In the genomic region with DNA sequence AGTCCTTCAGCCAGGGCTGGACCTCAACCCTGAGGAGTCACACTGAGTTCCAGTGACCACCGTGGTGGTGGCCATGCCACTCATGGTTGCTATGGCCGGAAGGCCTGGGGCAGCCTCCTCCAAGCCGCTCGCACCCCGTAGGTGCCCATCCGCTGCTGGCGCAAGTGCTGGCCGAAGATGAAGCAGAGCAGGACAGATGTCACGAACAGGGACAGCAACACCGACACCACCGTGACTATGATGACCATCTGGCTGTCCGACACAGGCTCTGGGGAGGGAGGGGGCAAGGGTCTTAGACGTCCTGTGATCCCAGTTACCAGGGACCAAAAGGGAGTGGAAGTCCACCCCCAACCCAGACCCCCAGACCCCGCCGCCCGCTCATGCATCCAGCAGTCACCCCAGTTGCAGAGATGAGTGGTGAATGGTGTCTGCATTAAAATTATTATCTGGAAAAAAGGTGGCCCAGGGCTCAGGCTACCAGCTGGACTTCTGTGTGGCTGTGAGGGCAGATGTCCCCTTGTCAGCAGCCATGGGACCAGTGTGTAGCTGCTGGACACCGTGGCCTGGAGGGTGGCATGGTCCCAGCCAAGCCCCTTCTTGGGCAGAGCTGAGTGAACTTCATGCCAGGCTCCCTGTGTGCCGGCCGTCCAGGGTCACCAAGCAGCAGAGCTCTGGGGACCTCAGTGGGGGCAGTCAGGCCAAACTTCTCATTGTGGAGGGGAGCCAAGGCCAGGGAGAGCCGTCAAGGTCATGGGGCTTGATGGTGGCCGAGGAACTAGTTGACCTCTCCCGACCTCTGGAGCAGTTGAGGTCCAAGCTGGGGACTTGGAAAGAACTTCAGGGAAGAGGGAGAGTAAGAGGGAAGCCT, we compare ENCODE assay signal across 18 cellular contexts. TPM values are rescaled to one million over a fixed set of nuclear protein-coding genes. Genes with fewer than 3 reads are reported as not detected.
A peak's percentile ranks its signal among the peaks of the same experiment; 100 is the strongest.
DNase-seq lines count a peak whose midpoint lies in the region; ATAC-seq and TF ChIP-seq lines count a peak whose summit lies in the region.
"Had no signal": no experiment of that assay in that cellular context is flagged by ENCODE, and none has a peak within 500 bp of the region (broad histone marks: within the 10 kb centered on the region; RNA-seq: fewer than 3 reads in every experiment).

No MANE protein-coding gene starts in this region.

- no peak overlapping the region for H3K27ac Mint-ChIP-seq in activated CD4-positive, alpha-beta memory T cell treated with anti-CD3 and anti-CD28 coated beads for 36 hours
- no peak overlapping the region for H3K27ac Mint-ChIP-seq in activated CD4-positive, alpha-beta memory T cell treated with anti-CD3 and anti-CD28 coated beads, Interleukin-2, amount 10 ng/mL, durations not matched to agents 7 days and 5 days
- peak overlapping the region in 5 of 8 donors; percentile 17 to 56 (median 46) for H3K27ac Mint-ChIP-seq in CD8-positive, alpha-beta memory T cell
- peak overlapping the region; percentile 83 for H3K27ac Mint-ChIP-seq in stimulated activated effector memory CD8-positive, alpha-beta T cell treated with anti-CD3 and anti-CD28 coated beads, Interleukin-12 subunit alpha, Interleukin-12 subunit beta, amount 100 ng/mL, for 72 hours
- H3K27ac Mint-ChIP-seq: activated CD4-positive, alpha-beta T cell treated with anti-CD3 and anti-CD28 coated beads, Interleukin-2, amount 10 ng/mL, durations not matched to agents 24 days and 14 days; activated T-helper 1 cell treated with anti-CD3 and anti-CD28 coated beads, Interleukin-12 subunit alpha, Interleukin-12 subunit beta, Interleukin-2, Interleukin-4 antibody, amounts not matched to agents 30 ng/mL and 10 ng/mL and 1 ng/mL, durations not matched to agents 14 hours and 24 hours and 36 hours; nephron progenitor cell had no signal

- no peak for TF ChIP-seq EP300 in esophagus muscularis mucosa (IDR thresholded peaks at IDR 0.05)

- no peak for TF ChIP-seq POLR2A in esophagus muscularis mucosa (IDR thresholded peaks at IDR 0.05; ENCODE audit: low read depth)

- TF ChIP-seq CTCF in esophagus muscularis mucosa (IDR thresholded peaks at IDR 0.05): no peak
- no peak for TF ChIP-seq CTCF in BE2C (IDR thresholded peaks at IDR 0.05; ENCODE audit: low read depth, low read length)

- H3K4me3 Mint-ChIP-seq in activated CD4-positive, alpha-beta memory T cell treated with anti-CD3 and anti-CD28 coated beads for 36 hours: no peak overlapping the region
- H3K4me3 Mint-ChIP-seq in activated CD4-positive, alpha-beta memory T cell treated with anti-CD3 and anti-CD28 coated beads, Interleukin-2, amount 10 ng/mL, durations not matched to agents 7 days and 5 days: no peak overlapping the region
- no peak overlapping the region for H3K4me3 Mint-ChIP-seq in CD8-positive, alpha-beta memory T cell
- H3K4me3 Mint-ChIP-seq in stimulated activated effector memory CD8-positive, alpha-beta T cell treated with anti-CD3 and anti-CD28 coated beads, Interleukin-12 subunit alpha, Interleukin-12 subunit beta, amount 100 ng/mL, for 72 hours: no peak overlapping the region
- H3K4me3 Mint-ChIP-seq: activated CD4-positive, alpha-beta T cell treated with anti-CD3 and anti-CD28 coated beads, Interleukin-2, amount 10 ng/mL, durations not matched to agents 24 days and 14 days; activated T-helper 1 cell treated with anti-CD3 and anti-CD28 coated beads, Interleukin-12 subunit alpha, Interleukin-12 subunit beta, Interleukin-2, Interleukin-4 antibody, amounts not matched to agents 30 ng/mL and 10 ng/mL and 1 ng/mL, durations not matched to agents 14 hours and 24 hours and 36 hours; nephron progenitor cell had no signal

- H3K36me3 ChIP-seq in CD8-positive, alpha-beta memory T cell (ENCODE audit: insufficient read depth, low read length): peaks cover 29% of the 10 kb centered on the region
- H3K36me3 ChIP-seq in esophagus muscularis mucosa: peaks cover 0 to 28% (median 5%) of the 10 kb centered on the region in 4 donors
- H3K36me3 ChIP-seq in BE2C: peaks cover 12% of the 10 kb centered on the region
- H3K36me3 ChIP-seq: SJSA1, thoracic aorta had no signal

- peaks cover 6% of the 10 kb centered on the region for H3K36me3 Mint-ChIP-seq in activated CD4-positive, alpha-beta memory T cell treated with anti-CD3 and anti-CD28 coated beads for 36 hours
- H3K36me3 Mint-ChIP-seq in activated CD4-positive, alpha-beta memory T cell treated with anti-CD3 and anti-CD28 coated beads, Interleukin-2, amount 10 ng/mL, durations not matched to agents 7 days and 5 days (ENCODE audit: low read depth): peaks cover 52% of the 10 kb centered on the region
- H3K36me3 Mint-ChIP-seq in CD8-positive, alpha-beta memory T cell: peaks cover 0 to 60% (median 10%) of the 10 kb centered on the region in 3 donors
- peaks cover 52% of the 10 kb centered on the region for H3K36me3 Mint-ChIP-seq in stimulated activated effector memory CD8-positive, alpha-beta T cell treated with anti-CD3 and anti-CD28 coated beads, Interleukin-12 subunit alpha, Interleukin-12 subunit beta, amount 100 ng/mL, for 72 hours

- DNase-seq in activated CD4-positive, alpha-beta memory T cell treated with anti-CD3 and anti-CD28 coated beads for 36 hours: peak; percentile 5
- no peak for DNase-seq in activated CD4-positive, alpha-beta memory T cell treated with anti-CD3 and anti-CD28 coated beads, Interleukin-2, amount 10 ng/mL, durations not matched to agents 7 days and 5 days
- DNase-seq in CD8-positive, alpha-beta memory T cell: peak in 1 of 5 donors; percentile 31
- DNase-seq in esophagus muscularis mucosa (ENCODE audit: extremely low spot score) (no peak), KBM-7 (no peak), mucosa of gallbladder (ENCODE audit: low spot score) (no peak), BE2C (no peak)
- no peak for DNase-seq in stimulated activated effector memory CD8-positive, alpha-beta T cell treated with anti-CD3 and anti-CD28 coated beads, Interleukin-12 subunit alpha, Interleukin-12 subunit beta, amount 100 ng/mL, for 72 hours (ENCODE audit: low spot score in 2 of 2)
- DNase-seq: activated CD4-positive, alpha-beta T cell treated with anti-CD3 and anti-CD28 coated beads, Interleukin-2, amount 10 ng/mL, durations not matched to agents 24 days and 14 days; mesenchymal stem cell; NCI-H2029 treated with DMSO at 0.1 percent for 48 hours; NCI-H510A treated with DMSO at 0.1 percent for 48 hours; nephron progenitor cell; stimulated activated CD4-positive, alpha-beta T cell treated with anti-CD3 and anti-CD28 coated beads, Interleukin-2, amount 100 ng/mL, for 48 hours; T1000 had no signal

- H3K27me3 ChIP-seq in CD8-positive, alpha-beta memory T cell (ENCODE audit: insufficient read depth, low read length, poor library complexity, severe bottlenecking): no peaks in the 10 kb centered on the region
- H3K27me3 ChIP-seq in esophagus muscularis mucosa (peaks cover 0 to 50% (median 10%) of the 10 kb centered on the region in 4 donors), BE2C (no peaks in the 10 kb centered on the region)

- H3K4me3 ChIP-seq in CD8-positive, alpha-beta memory T cell (ENCODE audit: low read length): no peak overlapping the region
- H3K4me3 ChIP-seq in esophagus muscularis mucosa (no peak overlapping the region), BE2C (ENCODE audit: low read depth, low read length) (no peak overlapping the region)
- H3K4me3 ChIP-seq: SJSA1, thoracic aorta had no signal

- H3K9me3 ChIP-seq in CD8-positive, alpha-beta memory T cell (ENCODE audit: low read length): no peaks in the 10 kb centered on the region
- H3K9me3 ChIP-seq in esophagus muscularis mucosa (no peaks in the 10 kb centered on the region), BE2C (no peaks in the 10 kb centered on the region)
- H3K9me3 ChIP-seq: SJSA1, thoracic aorta had no signal

- peaks cover 31% of the 10 kb centered on the region for H3K4me1 ChIP-seq in CD8-positive, alpha-beta memory T cell (ENCODE audit: insufficient read depth, low read length)
- H3K4me1 ChIP-seq in esophagus muscularis mucosa (peaks cover 31 to 38% (median 33%) of the 10 kb centered on the region in 4 donors), BE2C (peaks cover 9% of the 10 kb centered on the region)

- no peaks in the 10 kb centered on the region for H3K9me3 Mint-ChIP-seq in activated CD4-positive, alpha-beta memory T cell treated with anti-CD3 and anti-CD28 coated beads for 36 hours
- H3K9me3 Mint-ChIP-seq in activated CD4-positive, alpha-beta memory T cell treated with anti-CD3 and anti-CD28 coated beads, Interleukin-2, amount 10 ng/mL, durations not matched to agents 7 days and 5 days: no peaks in the 10 kb centered on the region
- no peaks in the 10 kb centered on the region for H3K9me3 Mint-ChIP-seq in CD8-positive, alpha-beta memory T cell
- H3K9me3 Mint-ChIP-seq in stimulated activated effector memory CD8-positive, alpha-beta T cell treated with anti-CD3 and anti-CD28 coated beads, Interleukin-12 subunit alpha, Interleukin-12 subunit beta, amount 100 ng/mL, for 72 hours: no peaks in the 10 kb centered on the region
- H3K9me3 Mint-ChIP-seq: activated CD4-positive, alpha-beta T cell treated with anti-CD3 and anti-CD28 coated beads, Interleukin-2, amount 10 ng/mL, durations not matched to agents 24 days and 14 days; activated T-helper 1 cell treated with anti-CD3 and anti-CD28 coated beads, Interleukin-12 subunit alpha, Interleukin-12 subunit beta, Interleukin-2, Interleukin-4 antibody, amounts not matched to agents 30 ng/mL and 10 ng/mL and 1 ng/mL, durations not matched to agents 14 hours and 24 hours and 36 hours; nephron progenitor cell had no signal

- no peak for ATAC-seq in stimulated activated effector memory CD8-positive, alpha-beta T cell treated with anti-CD3 and anti-CD28 coated beads, Interleukin-12 subunit alpha, Interleukin-12 subunit beta, amount 100 ng/mL, for 72 hours

- CTCF ChIA-PET in activated CD4-positive, alpha-beta memory T cell treated with anti-CD3 and anti-CD28 coated beads for 36 hours (lab: Charles Lee): interaction anchor here (1.0 kb wide), 1 partner anchor 90 kb away, joined by 4 read pairs; no protein-coding TSS in a partner anchor
- CTCF ChIA-PET in activated CD4-positive, alpha-beta memory T cell treated with anti-CD3 and anti-CD28 coated beads, Interleukin-2, amount 10 ng/mL, durations not matched to agents 7 days and 5 days (lab: Charles Lee): interaction anchor here (1.3 kb wide), 2 partner anchors 14 to 27 kb away, joined by 4 read pairs; no protein-coding TSS in a partner anchor
- CTCF ChIA-PET in CD8-positive, alpha-beta memory T cell (lab: Charles Lee): interaction anchor here (0.5 to 2.4 kb wide), 4 partner anchors 8 to 84 kb away, joined by 3 to 9 read pairs (median 6); partner anchors contain the start of gene GH1

- WGBS in esophagus muscularis mucosa: 93% methylated on average over 20 of the region's 22 CpGs

- H3K4me1 Mint-ChIP-seq in activated CD4-positive, alpha-beta memory T cell treated with anti-CD3 and anti-CD28 coated beads for 36 hours (ENCODE audit: low read depth): peaks cover 28% of the 10 kb centered on the region
- H3K4me1 Mint-ChIP-seq in activated CD4-positive, alpha-beta memory T cell treated with anti-CD3 and anti-CD28 coated beads, Interleukin-2, amount 10 ng/mL, durations not matched to agents 7 days and 5 days: peaks cover 47% of the 10 kb centered on the region
- peaks cover 31 to 46% (median 33%) of the 10 kb centered on the region in 3 donors for H3K4me1 Mint-ChIP-seq in CD8-positive, alpha-beta memory T cell
- H3K4me1 Mint-ChIP-seq in stimulated activated effector memory CD8-positive, alpha-beta T cell treated with anti-CD3 and anti-CD28 coated beads, Interleukin-12 subunit alpha, Interleukin-12 subunit beta, amount 100 ng/mL, for 72 hours: peaks cover 59% of the 10 kb centered on the region

- H3K27ac ChIP-seq in CD8-positive, alpha-beta memory T cell (ENCODE audit: low read depth, low read length): no peak overlapping the region
- peak overlapping the region in 3 of 4 donors; percentile 35 to 52 (median 51) for H3K27ac ChIP-seq in esophagus muscularis mucosa (replicated peaks in 1 of 4)
- H3K27ac ChIP-seq: SJSA1 had no signal

- in situ Hi-C loops in KBM-7 (cut with MboI; ENCODE audit: low pct_unique_long_range_greater_than_20kb, low sequenced_read_pairs): no loop called here

- POLR2A ChIA-PET in activated CD4-positive, alpha-beta memory T cell treated with anti-CD3 and anti-CD28 coated beads for 36 hours (lab: Charles Lee): no interaction called here
- POLR2A ChIA-PET in activated CD4-positive, alpha-beta memory T cell treated with anti-CD3 and anti-CD28 coated beads, Interleukin-2, amount 10 ng/mL, durations not matched to agents 7 days and 5 days (lab: Charles Lee): interaction anchor here (0.8 to 4.4 kb wide), 2 partner anchors 10 to 17 kb away, joined by 3 to 13 read pairs; no protein-coding TSS in a partner anchor
- POLR2A ChIA-PET in CD8-positive, alpha-beta memory T cell (lab: Charles Lee): interaction anchor here (0.6 to 7.1 kb wide), 2 partner anchors 18 to 111 kb away, joined by 3 to 67 read pairs; partner anchors contain the start of gene ICAM2

- intact Hi-C loops in activated CD4-positive, alpha-beta memory T cell treated with anti-CD3 and anti-CD28 coated beads for 36 hours (cut with micrococcal nuclease): no loop called here
- intact Hi-C loops in esophagus muscularis mucosa (cut with DNase I): no loop called here

- peaks cover 3% of the 10 kb centered on the region for H3K27me3 Mint-ChIP-seq in activated CD4-positive, alpha-beta memory T cell treated with anti-CD3 and anti-CD28 coated beads for 36 hours
- no peaks in the 10 kb centered on the region for H3K27me3 Mint-ChIP-seq in activated CD4-positive, alpha-beta memory T cell treated with anti-CD3 and anti-CD28 coated beads, Interleukin-2, amount 10 ng/mL, durations not matched to agents 7 days and 5 days
- H3K27me3 Mint-ChIP-seq in CD8-positive, alpha-beta memory T cell: no peaks in the 10 kb centered on the region
- H3K27me3 Mint-ChIP-seq: activated CD4-positive, alpha-beta T cell treated with anti-CD3 and anti-CD28 coated beads, Interleukin-2, amount 10 ng/mL, durations not matched to agents 24 days and 14 days had no signal

RNA-seq across cellular contexts. Expression of gene PRR29, which starts 4.7 kb away (rescaled TPM):
- total RNA-seq in activated CD4-positive, alpha-beta memory T cell treated with anti-CD3 and anti-CD28 coated beads for 36 hours: 1 to 10 TPM; 2.0 to 3.4 TPM
- 10 to 100 TPM; 12.0 to 15.1 TPM for total RNA-seq in activated CD4-positive, alpha-beta memory T cell treated with anti-CD3 and anti-CD28 coated beads, Interleukin-2, amount 10 ng/mL, durations not matched to agents 7 days and 5 days
- under 1 TPM; 0.24 to 0.51 TPM for total RNA-seq in CD8-positive, alpha-beta memory T cell
- 4.1 TPM for polyA plus RNA-seq in CD8-positive, alpha-beta memory T cell
- total RNA-seq in esophagus muscularis mucosa (under 1 TPM in 3 of 4 donors, not detected in 1; 0.23 to 0.42 (median 0.39) TPM), mucosa of gallbladder (0.26 TPM)
- 6.8 TPM for polyA plus RNA-seq in BE2C (2012; ENCODE audit: insufficient read depth, insufficient read length, low read depth)
- total RNA-seq: thoracic aorta had no signal

RNA-seq across cellular contexts. Expression of gene ICAM2, which starts 17.5 kb away (rescaled TPM):
- 10 to 100 TPM; 65.0 to 66.7 TPM for total RNA-seq in activated CD4-positive, alpha-beta memory T cell treated with anti-CD3 and anti-CD28 coated beads for 36 hours
- 100 to 1,000 TPM; 118 to 122 TPM for total RNA-seq in activated CD4-positive, alpha-beta memory T cell treated with anti-CD3 and anti-CD28 coated beads, Interleukin-2, amount 10 ng/mL, durations not matched to agents 7 days and 5 days
- 10 to 100 TPM; 77.4 to 80.7 TPM for total RNA-seq in CD8-positive, alpha-beta memory T cell
- 301 TPM for polyA plus RNA-seq in CD8-positive, alpha-beta memory T cell
- total RNA-seq in esophagus muscularis mucosa (10 to 100 TPM; 22.4 to 75.1 (median 58.1) TPM), mucosa of gallbladder (14.8 TPM)
- polyA plus RNA-seq in BE2C (2012; ENCODE audit: insufficient read depth, insufficient read length, low read depth): 105 TPM

RNA-seq across cellular contexts. Expression of gene SCN4A, which starts 30.2 kb away (rescaled TPM):
- under 1 TPM; 0.33 to 0.75 TPM for total RNA-seq in activated CD4-positive, alpha-beta memory T cell treated with anti-CD3 and anti-CD28 coated beads for 36 hours
- total RNA-seq in activated CD4-positive, alpha-beta memory T cell treated with anti-CD3 and anti-CD28 coated beads, Interleukin-2, amount 10 ng/mL, durations not matched to agents 7 days and 5 days: under 1 TPM; 0.08 to 0.13 TPM
- total RNA-seq in CD8-positive, alpha-beta memory T cell: under 1 TPM; 0.04 TPM
- not detected for polyA plus RNA-seq in CD8-positive, alpha-beta memory T cell
- total RNA-seq in esophagus muscularis mucosa (under 1 TPM; under 0.01 to 0.71 (median 0.20) TPM), mucosa of gallbladder (1.2 TPM)
- polyA plus RNA-seq in BE2C (2012; ENCODE audit: insufficient read depth, insufficient read length, low read depth): 0.06 TPM
- total RNA-seq: SJSA1 had no signal

Comparison
In these comparisons a context has a peak if more than half of its experiments do, and no peak if none do; other contexts are left out.
1. H3K27ac Mint-ChIP-seq: peak in CD8-positive, alpha-beta memory T cell (5 of 8) and stimulated activated effector memory CD8-positive, alpha-beta T cell treated with anti-CD3 and anti-CD28 coated beads, Interleukin-12 subunit alpha, Interleukin-12 subunit beta, amount 100 ng/mL, for 72 hours (single experiment); none in activated CD4-positive, alpha-beta memory T cell treated with anti-CD3 and anti-CD28 coated beads for 36 hours (single experiment) and activated CD4-positive, alpha-beta memory T cell treated with anti-CD3 and anti-CD28 coated beads, Interleukin-2, amount 10 ng/mL, durations not matched to agents 7 days and 5 days (single experiment).